Comparison of ENCODE assay signal across 16 cellular contexts in genomic region chr6:16776394-16777017, GRCh38. TPM values are rescaled to one million over a fixed set of nuclear protein-coding genes. Genes with fewer than 3 reads are reported as not detected.
DNase-seq lines count a peak whose midpoint lies in the region; ATAC-seq and TF ChIP-seq lines count a peak whose summit lies in the region.
"Had no signal": no experiment of that assay in that cellular context is flagged by ENCODE, and none has a peak within 500 bp of the region (broad histone marks: within the 10 kb centered on the region; RNA-seq: fewer than 3 reads in every experiment).

No MANE protein-coding gene starts in this region.

- H3K27me3 ChIP-seq in mammary epithelial cell (ENCODE audit: insufficient read depth, low read length): no peaks in the 10 kb centered on the region
- no peaks in the 10 kb centered on the region for H3K27me3 ChIP-seq in neural cell (ENCODE audit: insufficient read depth, low read depth, low read length)
- no peaks in the 10 kb centered on the region for H3K27me3 ChIP-seq in SJCRH30

- H3K4me2 ChIP-seq in mammary epithelial cell (ENCODE audit: insufficient read depth, low read depth, low read length) (no peak overlapping the region), neural cell (ENCODE audit: low read length) (no peak overlapping the region)

- TF ChIP-seq EP300 in neural cell (conservative IDR thresholded peaks at IDR 0.05; ENCODE audit: poor library complexity, severe bottlenecking): no peak

- H3K4me3 ChIP-seq in mammary epithelial cell (replicated peaks in 1 of 3; ENCODE audit: insufficient read depth in 1 of 3, low read depth in 2 of 3, low read length in 3 of 3) (no peak overlapping the region), neural cell (ENCODE audit: low read length) (no peak overlapping the region), SJCRH30 (no peak overlapping the region)

- H2AFZ ChIP-seq in mammary epithelial cell (ENCODE audit: low read depth, low read length): no peak overlapping the region
- no peak overlapping the region for H2AFZ ChIP-seq in neural cell (ENCODE audit: low read depth, low read length)

- H3F3A ChIP-seq in neural cell (ENCODE audit: insufficient read depth, low read length, poor library complexity, severe bottlenecking): no peaks in the 10 kb centered on the region

- no peaks in the 10 kb centered on the region for H3K9me2 ChIP-seq in neural cell (ENCODE audit: insufficient read depth, low read length)

- H3K9me3 ChIP-seq in mammary epithelial cell (replicated peaks; ENCODE audit: insufficient read depth, low read length) (no peaks in the 10 kb centered on the region), neural cell (ENCODE audit: low read length) (no peaks in the 10 kb centered on the region), SJCRH30 (replicated peaks) (no peaks in the 10 kb centered on the region)

- H4K20me1 ChIP-seq in mammary epithelial cell (ENCODE audit: insufficient read depth, low read length): no peaks in the 10 kb centered on the region
- H4K20me1 ChIP-seq in neural cell (ENCODE audit: insufficient read depth): no peaks in the 10 kb centered on the region

- ATAC-seq in HG03175 (IDR thresholded peaks at IDR 0.05; ENCODE audit: unreplicated experiment): peak; percentile 41

- peaks cover 1% of the 10 kb centered on the region for H3K4me1 ChIP-seq in mammary epithelial cell (ENCODE audit: insufficient read depth, low read length)
- no peaks in the 10 kb centered on the region for H3K4me1 ChIP-seq in SJCRH30

- DNase-seq in Daoy (ENCODE audit: low read depth) (peak; percentile 75), mammary epithelial cell (peak; percentile 16), NCI-H748 treated with DMSO at 0.1 percent for 48 hours (lab: John Stamatoyannopoulos, UW) (no peak), SJCRH30 (no peak), HPDE6-E6E7 (ENCODE audit: extremely low spot score) (no peak), medulla oblongata (ENCODE audit: extremely low spot score) (no peak)
- DNase-seq: activated CD4-positive, alpha-beta T cell treated with anti-CD3 and anti-CD28 coated beads, Interleukin-2, amount 50 U/mL, for 4 hours; anterior cingulate cortex; C1 segment of cervical spinal cord; dermis blood vessel endothelial cell; EL; KBM-7; NCI-H1417 treated with DMSO at 0.1 percent for 48 hours; stimulated activated CD4-positive, alpha-beta T cell treated with anti-CD3 and anti-CD28 coated beads, Interleukin-2, amount 100 ng/mL, for 24 hours had no signal

- TF ChIP-seq CTCF in mammary epithelial cell (conservative IDR thresholded peaks at IDR 0.05 in 1 of 2, IDR thresholded peaks at IDR 0.05 in 1 of 2; ENCODE audit: extremely low read depth in 1 of 2, insufficient read depth in 1 of 2, low read depth in 1 of 2, low read length in 2 of 2) (no peak), neural cell (IDR thresholded peaks at IDR 0.05; ENCODE audit: poor library complexity, severe bottlenecking) (peak; percentile 21)

- dilution Hi-C loops in mammary epithelial cell (cut with HindIII; ENCODE audit: low sequenced_read_pairs): no loop called here

- intact Hi-C loops in mammary epithelial cell (cut with micrococcal nuclease): no loop called here

- H3K9ac ChIP-seq in mammary epithelial cell (ENCODE audit: insufficient read depth, low read length) (no peak overlapping the region), neural cell (ENCODE audit: low read length) (no peak overlapping the region)

- H3K79me2 ChIP-seq in mammary epithelial cell (ENCODE audit: insufficient read depth, low read length) (no peaks in the 10 kb centered on the region), neural cell (replicated peaks; ENCODE audit: insufficient read depth, low read length) (no peaks in the 10 kb centered on the region)

- CTCF ChIA-PET in mammary epithelial cell (lab: Charles Lee; ENCODE audit: low non-redundant PET): no interaction called here

- no peak for TF ChIP-seq RAD21 in neural cell (conservative IDR thresholded peaks at IDR 0.05)

- no peaks in the 10 kb centered on the region for H3K36me3 ChIP-seq in mammary epithelial cell (ENCODE audit: insufficient read depth, low read length)
- H3K36me3 ChIP-seq in neural cell (ENCODE audit: insufficient read depth, low read length): no peaks in the 10 kb centered on the region
- H3K36me3 ChIP-seq in SJCRH30: no peaks in the 10 kb centered on the region

- H3K27ac ChIP-seq in mammary epithelial cell (ENCODE audit: insufficient read depth, low read depth, low read length) (no peak overlapping the region), neural cell (ENCODE audit: low read length) (no peak overlapping the region), SJCRH30 (no peak overlapping the region)

- no TSS peak for BruUV-seq in mammary epithelial cell (replicated peaks; lab: Mats Ljungman, UMichigan)

- WGBS in mammary epithelial cell (ENCODE audit: low coverage, missing lambda C conversion rate): 84% methylated on average over 4 of the region's 4 CpGs

- in situ Hi-C loops in mammary epithelial cell (cut with MboI; ENCODE audit: low sequenced_read_pairs in 2 of 2): no loop called here

TF ChIP-seq in neural cell, 6 proteins besides CTCF, POLR2A, EP300 and RAD21:
- TF ChIP-seq EZH2 (IDR thresholded peaks at IDR 0.05; ENCODE audit: borderline replicate concordance, insufficient read depth, low read length, poor library complexity, severe bottlenecking): no peak
- TF ChIP-seq MXI1 (conservative IDR thresholded peaks at IDR 0.05; ENCODE audit: poor library complexity, severe bottlenecking): no peak
- no peak for TF ChIP-seq POLR2AphosphoS5 (IDR thresholded peaks at IDR 0.05)
- no peak for TF ChIP-seq REST (IDR thresholded peaks at IDR 0.05; ENCODE audit: borderline replicate concordance)
- TF ChIP-seq SMC3 (conservative IDR thresholded peaks at IDR 0.05; ENCODE audit: poor library complexity): no peak
- TF ChIP-seq TAF1 (IDR thresholded peaks at IDR 0.05; ENCODE audit: low read depth): no peak

RNA-seq across cellular contexts. Expression of gene ATXN1, which starts 15.2 kb away (rescaled TPM):
- 29.9 and 33.8 TPM in 2 replicates for total RNA-seq in Daoy (2014; rRNA removed; shearing (Covaris generic))
- 10 to 100 TPM; 18.5 to 34.3 TPM for total RNA-seq in mammary epithelial cell
- polyA plus RNA-seq in mammary epithelial cell: 7.1 TPM
- polyA minus RNA-seq in mammary epithelial cell: 11.3 TPM
- polyA plus RNA-seq in neural cell: 23.6 and 28.2 TPM in 2 replicates
- 103 and 128 TPM in 2 replicates for polyA minus RNA-seq in neural cell
- 6.0 and 6.3 TPM in 2 replicates for total RNA-seq in SJCRH30 (2014; rRNA removed; shearing (Covaris generic))

Comparison
In these comparisons a context has a peak if more than half of its experiments do, and no peak if none do; other contexts are left out.
1. DNase-seq: peak in Daoy (single experiment) and mammary epithelial cell (single experiment); none in NCI-H748 treated with DMSO at 0.1 percent for 48 hours (single experiment), SJCRH30 (0 of 2), HPDE6-E6E7 (single experiment) and medulla oblongata (single experiment).